7 cellular contexts compared by ENCODE assay signal in genomic region chr9:113587471-113588031, GRCh38.
DNase-seq lines count a peak whose midpoint lies in the region; ATAC-seq, FAIRE-seq and TF ChIP-seq lines count a peak whose summit lies in the region.

No MANE protein-coding gene starts in this region.

- H3K9me2 ChIP-seq in Karpas-422 (replicated peaks; ENCODE audit: insufficient read depth, low read length) = no peaks in the 10 kb centered on the region

- no peaks in the 10 kb centered on the region for H3K36me3 ChIP-seq in Karpas-422 (ENCODE audit: insufficient read depth, low read length)
- H3K36me3 ChIP-seq in kidney epithelial cell (ENCODE audit: control insufficient read depth, insufficient read depth, low read length) = peaks cover 1% of the 10 kb centered on the region
- H3K36me3 ChIP-seq in stomach smooth muscle (ENCODE audit: control insufficient read depth in 2 of 2, insufficient read depth in 2 of 2, low read length in 2 of 2) = peaks cover 19 to 22% of the 10 kb centered on the region in 2 donors
- peaks cover 5 to 18% of the 10 kb centered on the region in 2 donors for H3K36me3 ChIP-seq in small intestine (ENCODE audit: control insufficient read depth in 2 of 2, insufficient read depth in 2 of 2, low read length in 2 of 2)

- no peak overlapping the region for H3K27ac ChIP-seq in Karpas-422 (ENCODE audit: low read length)
- H3K27ac ChIP-seq in stomach smooth muscle (ENCODE audit: low read length) = peak overlapping the region; percentile 41
- peak overlapping the region in 1 of 2 donors; percentile 1 for H3K27ac ChIP-seq in small intestine (ENCODE audit: low read depth in 1 of 2, low read length in 1 of 2)

- H3K4me1 ChIP-seq in Karpas-422 (ENCODE audit: low read length) (no peaks in the 10 kb centered on the region), stomach smooth muscle (ENCODE audit: control insufficient read depth, insufficient read depth, low read length) (peaks cover 40% of the 10 kb centered on the region), small intestine (ENCODE audit: control insufficient read depth in 2 of 2, insufficient read depth in 1 of 2, low read depth in 1 of 2, low read length in 1 of 2) (no peaks in the 10 kb centered on the region)

- DNase-seq in Karpas-422 = peak; percentile 81
- DNase-seq in astrocyte of the hippocampus (ENCODE audit: low read depth, low spot score) = peak; percentile 60
- DNase-seq in kidney epithelial cell (ENCODE audit: low read depth) = no peak
- no peak for DNase-seq in NCI-H226
- DNase-seq in small intestine = no peak

- peak; percentile 38 for TF ChIP-seq CTCF in kidney epithelial cell (IDR thresholded peaks at IDR 0.05; ENCODE audit: insufficient read depth, low read length, poor library complexity, severe bottlenecking)

- H3K9me3 ChIP-seq in Karpas-422 (ENCODE audit: low read length) = no peaks in the 10 kb centered on the region
- H3K9me3 ChIP-seq in stomach smooth muscle (ENCODE audit: control insufficient read depth in 2 of 2, low read length in 2 of 2) = no peaks in the 10 kb centered on the region
- no peaks in the 10 kb centered on the region for H3K9me3 ChIP-seq in small intestine (ENCODE audit: control insufficient read depth, low read depth)

- no peak overlapping the region for H2AFZ ChIP-seq in Karpas-422 (ENCODE audit: low read length)

- no peak overlapping the region for H3K4me2 ChIP-seq in Karpas-422 (ENCODE audit: low read depth, low read length, poor library complexity, severe bottlenecking)

- no peak overlapping the region for H3K4me3 ChIP-seq in Karpas-422 (ENCODE audit: low read length)
- no peak overlapping the region for H3K4me3 ChIP-seq in kidney epithelial cell (ENCODE audit: low read depth, low read length)
- H3K4me3 ChIP-seq in stomach smooth muscle (ENCODE audit: low read length in 2 of 2) = no peak overlapping the region
- no peak overlapping the region for H3K4me3 ChIP-seq in small intestine (ENCODE audit: low read depth in 1 of 2, low read length in 2 of 2)

- ATAC-seq in GM18520 (IDR thresholded peaks at IDR 0.05; ENCODE audit: unreplicated experiment) = no peak

- no peak overlapping the region for H3K9ac ChIP-seq in Karpas-422 (ENCODE audit: low read length)
- H3K9ac ChIP-seq in stomach smooth muscle (ENCODE audit: low read length in 2 of 2) = peak overlapping the region in 1 of 2 donors; percentile 36

- FAIRE-seq in small intestine (lab: Jason Lieb, UNC) = no peak

- WGBS in small intestine, 3 donors = 76 to 87% (median 84%) methylated on average over 14 of the region's 14 CpGs

- no peaks in the 10 kb centered on the region for H3K27me3 ChIP-seq in Karpas-422 (ENCODE audit: low read length)
- H3K27me3 ChIP-seq in kidney epithelial cell (ENCODE audit: control insufficient read depth, insufficient read depth, low read length) = no peaks in the 10 kb centered on the region
- no peaks in the 10 kb centered on the region for H3K27me3 ChIP-seq in stomach smooth muscle (ENCODE audit: control insufficient read depth in 1 of 2, insufficient read depth in 2 of 2, low read length in 2 of 2)
- H3K27me3 ChIP-seq in small intestine (ENCODE audit: control insufficient read depth in 2 of 2, insufficient read depth in 2 of 2, low read length in 2 of 2) = no peaks in the 10 kb centered on the region

- no peaks in the 10 kb centered on the region for H4K20me1 ChIP-seq in Karpas-422 (ENCODE audit: insufficient read depth, low read depth, low read length)

- no peaks in the 10 kb centered on the region for H3K79me2 ChIP-seq in Karpas-422 (ENCODE audit: low read length)

Comparison
In these comparisons a context has a peak if more than half of its experiments do, and no peak if none do; other contexts are left out.
1. DNase-seq: peak in Karpas-422 (single experiment) and astrocyte of the hippocampus (single experiment); none in kidney epithelial cell (single experiment), NCI-H226 (single experiment) and small intestine (single experiment).